1 cellular context compared by ENCODE assay signal in the genomic region with DNA sequence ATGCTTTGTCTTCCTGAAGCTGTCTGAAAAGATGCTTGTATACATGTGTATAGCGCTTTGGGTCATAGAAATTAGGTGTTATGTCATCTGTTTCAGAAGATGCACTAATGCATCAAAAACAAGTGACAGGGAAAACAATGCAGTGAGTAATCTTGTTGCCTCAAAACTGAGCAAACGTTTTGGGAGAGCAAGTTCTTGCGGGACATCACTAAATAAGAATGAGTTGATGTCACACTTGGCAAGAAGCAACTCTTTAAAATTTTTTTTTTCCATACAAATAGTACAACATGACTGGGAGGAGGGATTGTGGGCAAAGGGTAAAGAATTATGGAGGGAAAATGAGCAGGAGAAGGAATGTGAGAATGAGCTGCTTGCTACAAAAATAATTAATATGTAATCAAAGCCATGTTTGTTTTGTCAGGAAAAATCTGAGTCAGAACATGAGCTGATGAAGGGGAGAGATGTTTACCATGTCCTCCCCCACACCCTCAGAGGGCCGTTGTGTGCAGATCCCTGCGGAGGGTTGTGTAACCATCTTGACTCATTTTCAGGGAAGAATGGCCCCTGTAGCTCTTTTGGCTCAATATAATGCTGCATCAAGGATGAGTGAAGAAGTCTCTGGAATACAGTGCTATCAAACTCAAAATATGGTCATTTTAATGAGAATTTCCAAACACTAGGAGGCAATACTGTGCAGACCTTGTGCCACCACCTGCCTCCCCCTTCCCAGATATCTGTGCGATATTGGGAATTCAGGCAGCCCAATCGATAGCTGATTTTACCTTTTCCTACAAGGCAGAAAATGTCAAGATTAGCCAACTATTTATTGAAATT.
TF ChIP-seq lines count a peak whose summit lies in the region.

No MANE protein-coding gene starts in this region.

TF ChIP-seq in HepG2, 621 proteins besides CTCF, POLR2A, EP300 and RAD21 (continued from another document and continues in another):
- TF ChIP-seq, protein P1, sequence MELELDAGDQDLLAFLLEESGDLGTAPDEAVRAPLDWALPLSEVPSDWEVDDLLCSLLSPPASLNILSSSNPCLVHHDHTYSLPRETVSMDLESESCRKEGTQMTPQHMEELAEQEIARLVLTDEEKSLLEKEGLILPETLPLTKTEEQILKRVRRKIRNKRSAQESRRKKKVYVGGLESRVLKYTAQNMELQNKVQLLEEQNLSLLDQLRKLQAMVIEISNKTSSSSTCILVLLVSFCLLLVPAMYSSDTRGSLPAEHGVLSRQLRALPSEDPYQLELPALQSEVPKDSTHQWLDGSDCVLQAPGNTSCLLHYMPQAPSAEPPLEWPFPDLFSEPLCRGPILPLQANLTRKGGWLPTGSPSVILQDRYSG (CRISPR knock-in tag; IDR thresholded peaks at IDR 0.05), result no peak
- TF ChIP-seq DPF2 (CRISPR knock-in tag; IDR thresholded peaks at IDR 0.05; ENCODE audit: borderline replicate concordance, low read depth) (0 out of 2 replicates have a peak, but pooled peaks have one; percentile 19), PLRG1 (conservative IDR thresholded peaks at IDR 0.05) (no peak), XRCC5 (optimal IDR thresholded peaks at IDR 0.05; ENCODE audit: low read length) (no peak), ZEB1 (IDR thresholded peaks at IDR 0.05; ENCODE audit: insufficient replicate concordance, low read depth) (no peak), ZNF883 (CRISPR knock-in tag; IDR thresholded peaks at IDR 0.05; ENCODE audit: not compliant biosample characterization) (no peak), ZNF788 (CRISPR knock-in tag; IDR thresholded peaks at IDR 0.05; ENCODE audit: borderline replicate concordance) (no peak), ZNF678 (CRISPR knock-in tag; IDR thresholded peaks at IDR 0.05) (no peak), ZNF205 (CRISPR knock-in tag; IDR thresholded peaks at IDR 0.05) (no peak), HDAC6 (IDR thresholded peaks at IDR 0.05; ENCODE audit: low read depth, low read length) (no peak), CREB1 (IDR thresholded peaks at IDR 0.05) (no peak), CREB1 (CRISPR knock-in tag; IDR thresholded peaks at IDR 0.05) (peak; percentile 42), SIN3B (IDR thresholded peaks at IDR 0.05; ENCODE audit: low read length) (no peak), EEA1 (CRISPR knock-in tag; IDR thresholded peaks at IDR 0.05; ENCODE audit: borderline replicate concordance) (no peak), ZFP1 (CRISPR knock-in tag; IDR thresholded peaks at IDR 0.05) (no peak), KDM5B (CRISPR knock-in tag; IDR thresholded peaks at IDR 0.05; ENCODE audit: borderline replicate concordance) (no peak), ARNT2 (CRISPR knock-in tag; IDR thresholded peaks at IDR 0.05; ENCODE audit: low read depth) (0 out of 2 replicates have a peak, but pooled peaks have one; percentile 29), BCL3 (CRISPR knock-in tag; IDR thresholded peaks at IDR 0.05) (no peak), GFI1 (CRISPR knock-in tag; IDR thresholded peaks at IDR 0.05; ENCODE audit: borderline replicate concordance) (peak; percentile 95), MBD4 (IDR thresholded peaks at IDR 0.05; ENCODE audit: borderline replicate concordance, low read length) (no peak), ATAD3A (CRISPR knock-in tag; IDR thresholded peaks at IDR 0.05) (no peak), ZFP36L1 (CRISPR knock-in tag; IDR thresholded peaks at IDR 0.05) (no peak), NFE2L2 (IDR thresholded peaks at IDR 0.05; ENCODE audit: low read length) (no peak), ZIK1 (CRISPR knock-in tag; IDR thresholded peaks at IDR 0.05; ENCODE audit: borderline replicate concordance, low read depth) (no peak), KDM4B (CRISPR knock-in tag; IDR thresholded peaks at IDR 0.05) (no peak), REL (CRISPR knock-in tag; conservative IDR thresholded peaks at IDR 0.05) (no peak), DNMT3B (CRISPR knock-in tag; conservative IDR thresholded peaks at IDR 0.05) (no peak; the same call in none of the 2 replicates), NAIF1 (CRISPR knock-in tag; IDR thresholded peaks at IDR 0.05; ENCODE audit: borderline replicate concordance) (no peak), ZBTB1 (CRISPR knock-in tag; IDR thresholded peaks at IDR 0.05; ENCODE audit: borderline replicate concordance) (no peak), NFYC (CRISPR knock-in tag; IDR thresholded peaks at IDR 0.05) (no peak), IKZF4 (CRISPR knock-in tag; IDR thresholded peaks at IDR 0.05; ENCODE audit: borderline replicate concordance, low read depth, not compliant biosample characterization) (no peak), PRDM10 (CRISPR knock-in tag; IDR thresholded peaks at IDR 0.05; ENCODE audit: low read depth) (no peak), FOXJ3 (CRISPR knock-in tag; IDR thresholded peaks at IDR 0.05; ENCODE audit: borderline replicate concordance) (0 out of 2 replicates have a peak, but pooled peaks have one; percentile 19), PAXIP1 (CRISPR knock-in tag; conservative IDR thresholded peaks at IDR 0.05) (peak; percentile 72)
- TF ChIP-seq, protein P2, sequence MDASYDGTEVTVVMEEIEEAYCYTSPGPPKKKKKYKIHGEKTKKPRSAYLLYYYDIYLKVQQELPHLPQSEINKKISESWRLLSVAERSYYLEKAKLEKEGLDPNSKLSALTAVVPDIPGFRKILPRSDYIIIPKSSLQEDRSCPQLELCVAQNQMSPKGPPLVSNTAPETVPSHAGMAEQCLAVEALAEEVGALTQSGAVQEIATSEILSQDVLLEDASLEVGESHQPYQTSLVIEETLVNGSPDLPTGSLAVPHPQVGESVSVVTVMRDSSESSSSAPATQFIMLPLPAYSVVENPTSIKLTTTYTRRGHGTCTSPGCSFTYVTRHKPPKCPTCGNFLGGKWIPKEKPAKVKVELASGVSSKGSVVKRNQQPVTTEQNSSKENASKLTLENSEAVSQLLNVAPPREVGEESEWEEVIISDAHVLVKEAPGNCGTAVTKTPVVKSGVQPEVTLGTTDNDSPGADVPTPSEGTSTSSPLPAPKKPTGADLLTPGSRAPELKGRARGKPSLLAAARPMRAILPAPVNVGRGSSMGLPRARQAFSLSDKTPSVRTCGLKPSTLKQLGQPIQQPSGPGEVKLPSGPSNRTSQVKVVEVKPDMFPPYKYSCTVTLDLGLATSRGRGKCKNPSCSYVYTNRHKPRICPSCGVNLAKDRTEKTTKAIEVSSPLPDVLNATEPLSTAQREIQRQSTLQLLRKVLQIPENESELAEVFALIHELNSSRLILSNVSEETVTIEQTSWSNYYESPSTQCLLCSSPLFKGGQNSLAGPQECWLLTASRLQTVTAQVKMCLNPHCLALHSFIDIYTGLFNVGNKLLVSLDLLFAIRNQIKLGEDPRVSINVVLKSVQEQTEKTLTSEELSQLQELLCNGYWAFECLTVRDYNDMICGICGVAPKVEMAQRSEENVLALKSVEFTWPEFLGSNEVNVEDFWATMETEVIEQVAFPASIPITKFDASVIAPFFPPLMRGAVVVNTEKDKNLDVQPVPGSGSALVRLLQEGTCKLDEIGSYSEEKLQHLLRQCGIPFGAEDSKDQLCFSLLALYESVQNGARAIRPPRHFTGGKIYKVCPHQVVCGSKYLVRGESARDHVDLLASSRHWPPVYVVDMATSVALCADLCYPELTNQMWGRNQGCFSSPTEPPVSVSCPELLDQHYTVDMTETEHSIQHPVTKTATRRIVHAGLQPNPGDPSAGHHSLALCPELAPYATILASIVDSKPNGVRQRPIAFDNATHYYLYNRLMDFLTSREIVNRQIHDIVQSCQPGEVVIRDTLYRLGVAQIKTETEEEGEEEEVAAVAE (CRISPR knock-in tag; IDR thresholded peaks at IDR 0.05; ENCODE audit: borderline replicate concordance), result no peak
- TF ChIP-seq, protein P3, sequence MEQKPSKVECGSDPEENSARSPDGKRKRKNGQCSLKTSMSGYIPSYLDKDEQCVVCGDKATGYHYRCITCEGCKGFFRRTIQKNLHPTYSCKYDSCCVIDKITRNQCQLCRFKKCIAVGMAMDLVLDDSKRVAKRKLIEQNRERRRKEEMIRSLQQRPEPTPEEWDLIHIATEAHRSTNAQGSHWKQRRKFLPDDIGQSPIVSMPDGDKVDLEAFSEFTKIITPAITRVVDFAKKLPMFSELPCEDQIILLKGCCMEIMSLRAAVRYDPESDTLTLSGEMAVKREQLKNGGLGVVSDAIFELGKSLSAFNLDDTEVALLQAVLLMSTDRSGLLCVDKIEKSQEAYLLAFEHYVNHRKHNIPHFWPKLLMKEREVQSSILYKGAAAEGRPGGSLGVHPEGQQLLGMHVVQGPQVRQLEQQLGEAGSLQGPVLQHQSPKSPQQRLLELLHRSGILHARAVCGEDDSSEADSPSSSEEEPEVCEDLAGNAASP (CRISPR knock-in tag; IDR thresholded peaks at IDR 0.05; ENCODE audit: borderline replicate concordance), result no peak
- TF ChIP-seq, protein P4, sequence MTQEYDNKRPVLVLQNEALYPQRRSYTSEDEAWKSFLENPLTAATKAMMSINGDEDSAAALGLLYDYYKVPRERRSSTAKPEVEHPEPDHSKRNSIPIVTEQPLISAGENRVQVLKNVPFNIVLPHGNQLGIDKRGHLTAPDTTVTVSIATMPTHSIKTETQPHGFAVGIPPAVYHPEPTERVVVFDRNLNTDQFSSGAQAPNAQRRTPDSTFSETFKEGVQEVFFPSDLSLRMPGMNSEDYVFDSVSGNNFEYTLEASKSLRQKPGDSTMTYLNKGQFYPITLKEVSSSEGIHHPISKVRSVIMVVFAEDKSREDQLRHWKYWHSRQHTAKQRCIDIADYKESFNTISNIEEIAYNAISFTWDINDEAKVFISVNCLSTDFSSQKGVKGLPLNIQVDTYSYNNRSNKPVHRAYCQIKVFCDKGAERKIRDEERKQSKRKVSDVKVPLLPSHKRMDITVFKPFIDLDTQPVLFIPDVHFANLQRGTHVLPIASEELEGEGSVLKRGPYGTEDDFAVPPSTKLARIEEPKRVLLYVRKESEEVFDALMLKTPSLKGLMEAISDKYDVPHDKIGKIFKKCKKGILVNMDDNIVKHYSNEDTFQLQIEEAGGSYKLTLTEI (CRISPR knock-in tag; conservative IDR thresholded peaks at IDR 0.05), result no peak
- TF ChIP-seq, protein P5, sequence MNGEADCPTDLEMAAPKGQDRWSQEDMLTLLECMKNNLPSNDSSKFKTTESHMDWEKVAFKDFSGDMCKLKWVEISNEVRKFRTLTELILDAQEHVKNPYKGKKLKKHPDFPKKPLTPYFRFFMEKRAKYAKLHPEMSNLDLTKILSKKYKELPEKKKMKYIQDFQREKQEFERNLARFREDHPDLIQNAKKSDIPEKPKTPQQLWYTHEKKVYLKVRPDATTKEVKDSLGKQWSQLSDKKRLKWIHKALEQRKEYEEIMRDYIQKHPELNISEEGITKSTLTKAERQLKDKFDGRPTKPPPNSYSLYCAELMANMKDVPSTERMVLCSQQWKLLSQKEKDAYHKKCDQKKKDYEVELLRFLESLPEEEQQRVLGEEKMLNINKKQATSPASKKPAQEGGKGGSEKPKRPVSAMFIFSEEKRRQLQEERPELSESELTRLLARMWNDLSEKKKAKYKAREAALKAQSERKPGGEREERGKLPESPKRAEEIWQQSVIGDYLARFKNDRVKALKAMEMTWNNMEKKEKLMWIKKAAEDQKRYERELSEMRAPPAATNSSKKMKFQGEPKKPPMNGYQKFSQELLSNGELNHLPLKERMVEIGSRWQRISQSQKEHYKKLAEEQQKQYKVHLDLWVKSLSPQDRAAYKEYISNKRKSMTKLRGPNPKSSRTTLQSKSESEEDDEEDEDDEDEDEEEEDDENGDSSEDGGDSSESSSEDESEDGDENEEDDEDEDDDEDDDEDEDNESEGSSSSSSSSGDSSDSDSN (CRISPR knock-in tag; IDR thresholded peaks at IDR 0.05), result no peak
